ENCODE assay signal across 29 cellular contexts in genomic region chr1:200724064-200724463, GRCh38. TPM values are rescaled to one million over a fixed set of nuclear protein-coding genes. Genes with fewer than 3 reads are reported as not detected.
DNase-seq lines count a peak whose midpoint lies in the region; ATAC-seq, FAIRE-seq and TF ChIP-seq lines count a peak whose summit lies in the region.
"Had no signal": no experiment of that assay in that cellular context is flagged by ENCODE, and none has a peak within 500 bp of the region (broad histone marks: within the 10 kb centered on the region; RNA-seq: fewer than 3 reads in every experiment).

No MANE protein-coding gene starts in this region.

- H2AFZ ChIP-seq in SK-N-SH (ENCODE audit: low read depth), result peak overlapping the region; percentile 4; the same call in 1 of the 2 replicates

- no peaks in the 10 kb centered on the region for H3K9me2 ChIP-seq in SK-N-SH

- no peaks in the 10 kb centered on the region for H3K4me1 Mint-ChIP-seq in activated CD4-positive, alpha-beta T cell treated with anti-CD3 and anti-CD28 coated beads for 36 hours
- H3K4me1 Mint-ChIP-seq: B cell, nephron had no signal

- no peaks in the 10 kb centered on the region for H3K9me3 Mint-ChIP-seq in activated CD4-positive, alpha-beta T cell treated with anti-CD3 and anti-CD28 coated beads for 36 hours (ENCODE audit: low read depth)
- H3K9me3 Mint-ChIP-seq: nephron had no signal

- no peaks in the 10 kb centered on the region for H4K20me1 ChIP-seq in SK-N-SH (ENCODE audit: insufficient read depth)

- no peaks in the 10 kb centered on the region for H3K36me3 Mint-ChIP-seq in activated CD4-positive, alpha-beta T cell treated with anti-CD3 and anti-CD28 coated beads for 36 hours (ENCODE audit: low read depth)

- H3K4me2 ChIP-seq in SK-N-SH, result no peak overlapping the region

- FAIRE-seq in D721Med (lab: Jason Lieb, UNC), result no peak
- FAIRE-seq: endometrium, kidney had no signal

- H3F3A ChIP-seq in SK-N-SH (replicated peaks; ENCODE audit: insufficient read depth), result no peaks in the 10 kb centered on the region

- H3K36me3 ChIP-seq in SK-N-SH (replicated peaks in 1 of 2; ENCODE audit: control insufficient read depth in 1 of 2, insufficient read depth in 2 of 2, low read length in 1 of 2), result no peaks in the 10 kb centered on the region
- H3K36me3 ChIP-seq in testis (ENCODE audit: low read depth, missing control alignments), result no peaks in the 10 kb centered on the region
- H3K36me3 ChIP-seq: prostate gland had no signal

- H3K4me1 ChIP-seq in SK-N-SH (ENCODE audit: control insufficient read depth in 1 of 2, insufficient read depth in 2 of 2, low read depth in 1 of 2, low read length in 1 of 2) (peaks cover 0 to 4% of the 10 kb centered on the region in 2 experiments; a peak in 1 of 4 replicates), testis (no peaks in the 10 kb centered on the region)
- H3K4me1 ChIP-seq: Caco-2, prostate gland had no signal

- TF ChIP-seq EP300 in SK-N-SH (IDR thresholded peaks at IDR 0.05; ENCODE audit: borderline replicate concordance in 1 of 2, low read depth in 1 of 2, low read length in 1 of 2), result no peak

- TF ChIP-seq POLR2A in testis (IDR thresholded peaks at IDR 0.05), result no peak

- intact Hi-C loops in activated CD4-positive, alpha-beta T cell treated with anti-CD3 and anti-CD28 coated beads for 36 hours (cut with DNase I, micrococcal nuclease), result no loop called here
- intact Hi-C loops in testis (cut with DNase I; ENCODE audit: low total_unique reads), result no loop called here

- no peak overlapping the region for H3K27ac ChIP-seq in SK-N-SH (ENCODE audit: low read depth in 2 of 2, low read length in 1 of 2)
- no peak overlapping the region for H3K27ac ChIP-seq in testis
- H3K27ac ChIP-seq: 22Rv1, prostate gland, skin epidermis had no signal

- no peak overlapping the region for H3K4me3 ChIP-seq in SK-N-SH (ENCODE audit: low read depth in 2 of 2, low read length in 1 of 2)
- no peak overlapping the region for H3K4me3 ChIP-seq in testis
- H3K4me3 ChIP-seq: prostate gland, skin epidermis had no signal

- TF ChIP-seq RAD21 in SK-N-SH (IDR thresholded peaks at IDR 0.05; ENCODE audit: low read length), result no peak

- H3K27me3 Mint-ChIP-seq in activated CD4-positive, alpha-beta T cell treated with anti-CD3 and anti-CD28 coated beads for 36 hours, result peaks cover 2% of the 10 kb centered on the region

- POLR2A ChIA-PET in activated CD4-positive, alpha-beta T cell treated with anti-CD3 and anti-CD28 coated beads for 36 hours (lab: Charles Lee), result no interaction called here
- POLR2A ChIA-PET in SK-N-SH (lab: Yijun Ruan, JAX), result no interaction called here

- DNase-seq in activated CD4-positive, alpha-beta T cell treated with anti-CD3 and anti-CD28 coated beads for 36 hours, result no peak
- DNase-seq in activated CD4-positive, alpha-beta T cell treated with anti-CD3 and anti-CD28 coated beads for 1 hour, result no peak
- DNase-seq in SK-N-SH, result no peak
- DNase-seq in kidney tubule cell (ENCODE audit: low spot score), result peak; percentile 47
- DNase-seq in stromal cell of bone marrow (ENCODE audit: low read depth), result peak; percentile 49
- no peak for DNase-seq in testis
- DNase-seq in D721Med (ENCODE audit: insufficient read length, low spot score), result no peak
- DNase-seq in NCI-H1092 treated with DMSO at 0.1 percent for 48 hours (lab: John Stamatoyannopoulos, UW), result no peak
- DNase-seq: activated CD4-positive, alpha-beta T cell treated with anti-CD3 and anti-CD28 coated beads, Interleukin-2, amount 50 U/mL, for 4 hours; activated gamma-delta T cell; activated T-cell treated with anti-CD3 and anti-CD28 coated beads for 4 hours; Caco-2; cortex of kidney; kidney; mesendoderm; MM.1S; NCI-H146; NCI-H2171 treated with DMSO at 0.1 percent for 48 hours; NCI-H526 treated with DMSO at 0.1 percent for 48 hours; Right ventricle myocardium superior; stimulated activated naive CD4-positive, alpha-beta T cell treated with Interleukin-2 at 50 U/mL for 16 hours; T-helper 1 cell; trophoblast cell had no signal

- H3K27ac Mint-ChIP-seq in activated CD4-positive, alpha-beta T cell treated with anti-CD3 and anti-CD28 coated beads for 36 hours, result no peak overlapping the region
- H3K27ac Mint-ChIP-seq: B cell, nephron had no signal

- CTCF ChIA-PET in activated CD4-positive, alpha-beta T cell treated with anti-CD3 and anti-CD28 coated beads for 36 hours (lab: Charles Lee), result no interaction called here
- CTCF ChIA-PET in SK-N-SH (lab: Yijun Ruan, JAX), result no interaction called here

- peak; percentile 64 for ATAC-seq in activated CD4-positive, alpha-beta T cell treated with anti-CD3 and anti-CD28 coated beads for 36 hours

- H3K27me3 ChIP-seq in SK-N-SH (ENCODE audit: insufficient read depth), result no peaks in the 10 kb centered on the region
- H3K27me3 ChIP-seq in testis, result no peaks in the 10 kb centered on the region

- H3K9me3 ChIP-seq in SK-N-SH (no peaks in the 10 kb centered on the region), testis (no peaks in the 10 kb centered on the region)
- H3K9me3 ChIP-seq: Caco-2, prostate gland had no signal

- TF ChIP-seq CTCF in SK-N-SH (IDR thresholded peaks at IDR 0.05) (no peak), testis (IDR thresholded peaks at IDR 0.05) (no peak), D721Med (IDR thresholded peaks at IDR 0.05; ENCODE audit: insufficient read depth, missing control alignments) (no peak)

- no peak overlapping the region for H3K4me3 Mint-ChIP-seq in activated CD4-positive, alpha-beta T cell treated with anti-CD3 and anti-CD28 coated beads for 36 hours
- H3K4me3 Mint-ChIP-seq: B cell, nephron had no signal

- H3K79me2 ChIP-seq in SK-N-SH (ENCODE audit: insufficient read depth), result no peaks in the 10 kb centered on the region

- no peak overlapping the region for H3K9ac ChIP-seq in SK-N-SH

TF ChIP-seq in SK-N-SH, 30 proteins besides CTCF, POLR2A, EP300 and RAD21:
- no peak for TF ChIP-seq NRF1 (IDR thresholded peaks at IDR 0.05; ENCODE audit: low read depth, low read length)
- TF ChIP-seq, protein P1, sequence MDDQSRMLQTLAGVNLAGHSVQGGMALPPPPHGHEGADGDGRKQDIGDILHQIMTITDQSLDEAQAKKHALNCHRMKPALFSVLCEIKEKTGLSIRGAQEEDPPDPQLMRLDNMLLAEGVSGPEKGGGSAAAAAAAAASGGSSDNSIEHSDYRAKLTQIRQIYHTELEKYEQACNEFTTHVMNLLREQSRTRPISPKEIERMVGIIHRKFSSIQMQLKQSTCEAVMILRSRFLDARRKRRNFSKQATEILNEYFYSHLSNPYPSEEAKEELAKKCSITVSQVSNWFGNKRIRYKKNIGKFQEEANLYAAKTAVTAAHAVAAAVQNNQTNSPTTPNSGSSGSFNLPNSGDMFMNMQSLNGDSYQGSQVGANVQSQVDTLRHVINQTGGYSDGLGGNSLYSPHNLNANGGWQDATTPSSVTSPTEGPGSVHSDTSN (IDR thresholded peaks at IDR 0.05), result peak; percentile 59

RNA-seq across cellular contexts. Expression of gene CAMSAP2, which starts 14.6 kb away (rescaled TPM):
- total RNA-seq in activated CD4-positive, alpha-beta T cell treated with anti-CD3 and anti-CD28 coated beads for 36 hours, result 1 to 10 TPM; 2.3 to 3.0 TPM
- 5.5 and 7.3 TPM in 2 replicates for polyA plus RNA-seq in SK-N-SH (2012; rRNA removed)
- polyA plus RNA-seq in SK-N-SH (2012; cell fraction: cytosol; rRNA removed), result 8.2 and 9.8 TPM in 2 replicates
- polyA plus RNA-seq in SK-N-SH (2012; cell fraction: nucleus; rRNA removed), result 3.5 and 10.0 TPM in 2 replicates
- 10 to 100 TPM; 28.4 to 34.7 TPM for total RNA-seq in testis
- 16.0 TPM for polyA plus RNA-seq in testis (ENCODE audit: insufficient read depth, low read depth, low replicate concordance)

RNA-seq across cellular contexts. Expression of gene DDX59, which starts 54.4 kb away (rescaled TPM):
- 10 to 100 TPM; 17.4 to 19.4 TPM for total RNA-seq in activated CD4-positive, alpha-beta T cell treated with anti-CD3 and anti-CD28 coated beads for 36 hours
- 8.9 and 13.5 TPM in 2 replicates for polyA plus RNA-seq in SK-N-SH (2012; rRNA removed)
- 15.0 and 16.1 TPM in 2 replicates for polyA plus RNA-seq in SK-N-SH (2012; cell fraction: cytosol; rRNA removed)
- polyA plus RNA-seq in SK-N-SH (2012; cell fraction: nucleus; rRNA removed), result 6.3 and 15.9 TPM in 2 replicates
- 10 to 100 TPM; 24.1 to 30.2 TPM for total RNA-seq in testis
- 17.7 TPM for polyA plus RNA-seq in testis (ENCODE audit: insufficient read depth, low read depth, low replicate concordance)

Comparison
In these comparisons a context has a peak if more than half of its experiments do, and no peak if none do; other contexts are left out.
1. DNase-seq: peak in kidney tubule cell (single experiment) and stromal cell of bone marrow (single experiment); none in activated CD4-positive, alpha-beta T cell treated with anti-CD3 and anti-CD28 coated beads for 36 hours (single experiment), activated CD4-positive, alpha-beta T cell treated with anti-CD3 and anti-CD28 coated beads for 1 hour (single experiment), SK-N-SH (single experiment), testis (single experiment), D721Med (single experiment) and NCI-H1092 treated with DMSO at 0.1 percent for 48 hours (single experiment).
2. RNA of gene CAMSAP2, which starts 14.6 kb away (total RNA-seq): 28.4 to 34.7 TPM in testis; 2.3 to 3.0 TPM in activated CD4-positive, alpha-beta T cell treated with anti-CD3 and anti-CD28 coated beads for 36 hours; every median in the first group is over 4 times any median in the second.